11 cellular contexts compared by ENCODE assay signal in genomic region chr10:111207525-111207924, GRCh38.
DNase-seq lines count a peak whose midpoint lies in the region; ATAC-seq, FAIRE-seq and TF ChIP-seq lines count a peak whose summit lies in the region.
"Had no signal": no experiment of that assay in that cellular context is flagged by ENCODE, and none has a peak within 500 bp of the region (broad histone marks: within the 10 kb centered on the region; RNA-seq: fewer than 3 reads in every experiment).

No MANE protein-coding gene starts in this region.

- H3K27me3 ChIP-seq in body of pancreas, result no peaks in the 10 kb centered on the region
- H3K27me3 ChIP-seq: left lung had no signal

- no peak overlapping the region for H3K27ac ChIP-seq in 22Rv1
- H3K27ac ChIP-seq in body of pancreas, result no peak overlapping the region
- H3K27ac ChIP-seq: left lung, spleen had no signal

- no peak for TF ChIP-seq POLR2A in body of pancreas (IDR thresholded peaks at IDR 0.05)

- intact Hi-C loops in body of pancreas (cut with DNase I) (loop anchor here (10.0 kb wide), 1 partner anchor 133 kb away; the partner anchor contains the start of gene ADRA2A), head of caudate nucleus (cut with DNase I) (no loop called here)

- FAIRE-seq in GM18507 (lab: Jason Lieb, UNC), result peak; percentile 29
- FAIRE-seq in HTR-8/SVneo (lab: Jason Lieb, UNC), result no peak

- peak; percentile 48 for TF ChIP-seq CTCF in 22Rv1 (IDR thresholded peaks at IDR 0.05)
- peak; percentile 54 to 87 (median 62) for TF ChIP-seq CTCF in body of pancreas (IDR thresholded peaks at IDR 0.05)

- no peaks in the 10 kb centered on the region for H3K36me3 ChIP-seq in body of pancreas (replicated peaks in 1 of 2; ENCODE audit: insufficient read depth in 1 of 2, low read depth in 2 of 2)
- H3K36me3 ChIP-seq: left lung, spleen had no signal

- DNase-seq in GM18507 (ENCODE audit: extremely low spot score, insufficient read length, low read depth) (no peak), NCI-H748 treated with DMSO at 0.1 percent for 48 hours (lab: John Stamatoyannopoulos, UW) (peak; percentile 80), body of pancreas (peak; percentile 55 to 74 (median 68)), HTR-8/SVneo (ENCODE audit: insufficient read length, low spot score) (no peak), occipital lobe (lab: John Stamatoyannopoulos, UW) (no peak), head of caudate nucleus (no peak)
- DNase-seq: left lung, spleen had no signal

- H3K9me3 ChIP-seq in body of pancreas, result no peaks in the 10 kb centered on the region
- H3K9me3 ChIP-seq: left lung, spleen had no signal

- ATAC-seq in body of pancreas (peak; percentile 76), HG02798 (IDR thresholded peaks at IDR 0.05; ENCODE audit: poor library complexity, unreplicated experiment) (no peak)
- ATAC-seq: CD8-positive, alpha-beta T cell; left lung had no signal

- WGBS in body of pancreas, 2 donors, result 30 to 37% methylated on average over 5 of the region's 5 CpGs

- no peak overlapping the region for H3K4me3 ChIP-seq in body of pancreas
- H3K4me3 ChIP-seq: left lung, spleen had no signal

- peaks cover 5% of the 10 kb centered on the region for H3K4me1 ChIP-seq in body of pancreas
- H3K4me1 ChIP-seq: left lung, spleen had no signal

Comparison
In these comparisons a context has a peak if more than half of its experiments do, and no peak if none do; other contexts are left out.
1. DNase-seq: peak in NCI-H748 treated with DMSO at 0.1 percent for 48 hours (single experiment) and body of pancreas (4 of 4); none in GM18507 (single experiment), HTR-8/SVneo (single experiment), occipital lobe (single experiment) and head of caudate nucleus (0 of 42).